16 cellular contexts compared by ENCODE assay signal in genomic region chr15:61049934-61050333, GRCh38.
DNase-seq lines count a peak whose midpoint lies in the region; ATAC-seq and TF ChIP-seq lines count a peak whose summit lies in the region.
"Had no signal": no experiment of that assay in that cellular context is flagged by ENCODE, and none has a peak within 500 bp of the region (broad histone marks: within the 10 kb centered on the region; RNA-seq: fewer than 3 reads in every experiment).

No MANE protein-coding gene starts in this region.

- ATAC-seq in HG03060 (IDR thresholded peaks at IDR 0.05; ENCODE audit: low read depth, unreplicated experiment), result peak; percentile 53

- no peaks in the 10 kb centered on the region for H3K36me3 ChIP-seq in adipocyte (ENCODE audit: control insufficient read depth, insufficient read depth, low read length, severe bottlenecking)
- H3K36me3 ChIP-seq: vagina had no signal

- H3K9ac ChIP-seq in adipocyte (ENCODE audit: low read length), result no peak overlapping the region

- H3K27me3 Mint-ChIP-seq in mesothelial cell of epicardium (ENCODE audit: low read depth), result peaks cover 4% of the 10 kb centered on the region

- H3K27ac Mint-ChIP-seq in mesothelial cell of epicardium, result no peak overlapping the region
- H3K27ac Mint-ChIP-seq: immature natural killer cell had no signal

- peaks cover 8% of the 10 kb centered on the region for H3K4me1 ChIP-seq in adipocyte (ENCODE audit: control insufficient read depth, insufficient read depth, low read length)

- H3K27me3 ChIP-seq in adipocyte (replicated peaks; ENCODE audit: control insufficient read depth, insufficient read depth, low read length), result no peaks in the 10 kb centered on the region
- H3K27me3 ChIP-seq: vagina had no signal

- H3K4me1 Mint-ChIP-seq in mesothelial cell of epicardium, result peaks cover 21% of the 10 kb centered on the region
- H3K4me1 Mint-ChIP-seq: immature natural killer cell had no signal

- no peaks in the 10 kb centered on the region for H3K9me3 ChIP-seq in adipocyte (ENCODE audit: control insufficient read depth, low read length)
- H3K9me3 ChIP-seq: vagina had no signal

- in situ Hi-C loops in ACHN (cut with HindIII; ENCODE audit: low pct_ligation_motif_present, low pct_unique_long_range_greater_than_20kb, low sequenced_read_pairs), result no loop called here

- no peak overlapping the region for H3K4me3 ChIP-seq in adipocyte (ENCODE audit: low read length)
- H3K4me3 ChIP-seq: vagina had no signal

- no peak overlapping the region for H3K4me3 Mint-ChIP-seq in mesothelial cell of epicardium

- no peak for TF ChIP-seq CTCF in mesothelial cell of epicardium (IDR thresholded peaks at IDR 0.05; ENCODE audit: unreplicated experiment)

- H3K9me3 Mint-ChIP-seq in mesothelial cell of epicardium, result no peaks in the 10 kb centered on the region
- H3K9me3 Mint-ChIP-seq: immature natural killer cell had no signal

- no peaks in the 10 kb centered on the region for H3K36me3 Mint-ChIP-seq in mesothelial cell of epicardium
- H3K36me3 Mint-ChIP-seq: immature natural killer cell had no signal

- peak; percentile 66 for DNase-seq in ACHN
- DNase-seq in adipocyte (ENCODE audit: low read depth), result peak; percentile 69
- DNase-seq in iris pigment epithelial cell (ENCODE audit: low read depth), result peak; percentile 97
- no peak for DNase-seq in activated CD4-positive, alpha-beta T cell treated with anti-CD3 and anti-CD28 coated beads, Interleukin-2, amount 50 U/mL, for 4 hours
- no peak for DNase-seq in mesothelial cell of epicardium (ENCODE audit: low spot score in 2 of 2, unreplicated experiment in 2 of 2)
- no peak for DNase-seq in NOMO-1 (lab: John Stamatoyannopoulos, UW; ENCODE audit: unreplicated experiment in 2 of 2)
- no peak for DNase-seq in DMS79 (lab: John Stamatoyannopoulos, UW)
- DNase-seq: activated T-cell treated with anti-CD3 and anti-CD28 coated beads, Interleukin-2, amount 50 U/mL, for 48 hours; DND-41; erythroblast; immature natural killer cell; NCI-H1048; NCI-H510A treated with DMSO at 0.1 percent for 48 hours; SIG-M5 had no signal

Comparison
In these comparisons a context has a peak if more than half of its experiments do, and no peak if none do; other contexts are left out.
1. DNase-seq: peak in ACHN (single experiment), adipocyte (single experiment) and iris pigment epithelial cell (single experiment); none in activated CD4-positive, alpha-beta T cell treated with anti-CD3 and anti-CD28 coated beads, Interleukin-2, amount 50 U/mL, for 4 hours (0 of 2), mesothelial cell of epicardium (0 of 2), NOMO-1 (0 of 2) and DMS79 (single experiment).